Comparison of ENCODE assay signal across 11 cellular contexts in the genomic region with DNA sequence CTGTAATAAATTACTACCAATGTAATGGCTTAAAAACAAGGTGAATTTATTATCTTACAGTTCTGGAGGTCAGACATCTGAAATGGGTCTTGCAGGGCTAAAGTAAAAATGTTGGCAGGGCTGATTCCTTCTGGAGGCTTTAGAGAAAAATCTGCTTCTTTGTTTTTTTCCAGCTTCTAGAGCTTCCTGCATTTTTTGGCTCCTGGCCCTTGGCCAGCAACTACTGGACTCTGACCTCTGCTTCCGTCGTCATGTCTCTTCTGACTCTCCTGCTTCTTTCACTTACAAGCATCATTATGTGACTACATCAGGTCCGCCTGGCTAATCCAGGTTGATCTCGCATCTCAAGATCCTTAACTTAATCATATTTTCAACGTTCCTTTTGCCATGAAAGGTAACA.
DNase-seq lines count a peak whose midpoint lies in the region; ATAC-seq and TF ChIP-seq lines count a peak whose summit lies in the region.
"Had no signal": no experiment of that assay in that cellular context is flagged by ENCODE, and none has a peak within 500 bp of the region (broad histone marks: within the 10 kb centered on the region; RNA-seq: fewer than 3 reads in every experiment).

No MANE protein-coding gene starts in this region.

- H2BK20ac ChIP-seq in H9 (ENCODE audit: low read depth, low read length, poor library complexity, severe bottlenecking) = no peak overlapping the region

- peak; percentile 55 to 57 for ATAC-seq in left cardiac atrium
- ATAC-seq in psoas muscle = no peak
- ATAC-seq in HG03139 (IDR thresholded peaks at IDR 0.05; ENCODE audit: unreplicated experiment) = no peak
- no peak for ATAC-seq in GM18858 (IDR thresholded peaks at IDR 0.05; ENCODE audit: unreplicated experiment)
- ATAC-seq in lower lobe of right lung = no peak

- no peaks in the 10 kb centered on the region for H3K27me3 ChIP-seq in adrenal gland
- no peaks in the 10 kb centered on the region for H3K27me3 ChIP-seq in psoas muscle (ENCODE audit: insufficient read depth in 3 of 3, low read length in 2 of 3)
- H3K27me3 ChIP-seq in H9 (ENCODE audit: insufficient read depth, low read length) = no peaks in the 10 kb centered on the region
- H3K27me3 ChIP-seq in lower lobe of right lung (ENCODE audit: low read depth) = no peaks in the 10 kb centered on the region

- no peaks in the 10 kb centered on the region for H3K27me3 Mint-ChIP-seq in H9 (ENCODE audit: low read depth)

- H3K36me3 Mint-ChIP-seq in H9 (ENCODE audit: insufficient read depth in 1 of 3, low read depth in 3 of 3) = no peaks in the 10 kb centered on the region; a peak in 1 of 7 replicates

- no peak overlapping the region for H3K14ac ChIP-seq in H9 (ENCODE audit: insufficient read depth, low read length)

- no peak overlapping the region; a peak in 1 of 7 replicates for H3K27ac Mint-ChIP-seq in H9

- H3K4me1 Mint-ChIP-seq in H9 = 0 out of 4 replicates have a peak, but pooled peaks cover 0 to 3% of the 10 kb centered on the region in 2 experiments

- no peak overlapping the region for H3K23ac ChIP-seq in H9 (ENCODE audit: insufficient read length, low read depth, low read length)

- intact Hi-C loops in adrenal gland (cut with DNase I) = no loop called here
- intact Hi-C loops in left cardiac atrium (cut with DNase I) = no loop called here
- intact Hi-C loops in psoas muscle (cut with DNase I) = no loop called here
- intact Hi-C loops in lower lobe of right lung (cut with DNase I) = no loop called here

- H3K79me1 ChIP-seq in H9 (ENCODE audit: insufficient read depth, low read depth, low read length, poor library complexity, severe bottlenecking) = no peaks in the 10 kb centered on the region

- no peak overlapping the region for H2BK120ac ChIP-seq in H9 (ENCODE audit: low read depth, low read length, poor library complexity, severe bottlenecking)

- no peak overlapping the region for H4K8ac ChIP-seq in H9 (replicated peaks; ENCODE audit: insufficient read length, low read depth, low read length)

- no peaks in the 10 kb centered on the region for H3K36me3 ChIP-seq in adrenal gland (replicated peaks in 1 of 2)
- no peaks in the 10 kb centered on the region for H3K36me3 ChIP-seq in psoas muscle (ENCODE audit: insufficient read depth in 1 of 2, low read depth in 1 of 2)
- no peaks in the 10 kb centered on the region for H3K36me3 ChIP-seq in lower lobe of right lung

- no peak overlapping the region for H3K18ac ChIP-seq in H9 (ENCODE audit: insufficient read length, low read depth, low read length)

- no peak overlapping the region for H4K91ac ChIP-seq in H9 (ENCODE audit: insufficient read length, low read depth, low read length)

- no peak overlapping the region for H3T11ph ChIP-seq in H9 (ENCODE audit: low read length)

- H3K4me3 ChIP-seq in adrenal gland = no peak overlapping the region
- H3K4me3 ChIP-seq in psoas muscle = no peak overlapping the region
- H3K4me3 ChIP-seq in lower lobe of right lung = no peak overlapping the region

- H3K9ac ChIP-seq in H9 (ENCODE audit: extremely low read depth, insufficient read length, low read length) = no peak overlapping the region

- H2BK5ac ChIP-seq in H9 (ENCODE audit: insufficient read length, low read length) = no peak overlapping the region

- no peaks in the 10 kb centered on the region for H3K9me3 Mint-ChIP-seq in H9

- no peak overlapping the region for H4K5ac ChIP-seq in H9 (ENCODE audit: insufficient read length, low read depth, low read length)

- H4K20me1 ChIP-seq in H9 (ENCODE audit: control insufficient read depth, insufficient read depth, insufficient read length) = no peaks in the 10 kb centered on the region

- H3K4me2 ChIP-seq in H9 (ENCODE audit: insufficient read depth, insufficient read length, low read length) = no peak overlapping the region

- no peak overlapping the region for H2AFZ ChIP-seq in H9 (ENCODE audit: low read length)

- DNase-seq in EL = peak; percentile 11
- DNase-seq in adrenal gland = peak; percentile 17 to 83 (median 46)
- DNase-seq in left cardiac atrium = peak; percentile 65
- DNase-seq in psoas muscle = peak; percentile 17 to 58
- no peak for DNase-seq in H9
- DNase-seq in lower lobe of right lung = no peak
- DNase-seq: activated naive CD4-positive, alpha-beta T cell treated with Interleukin-2 at 50 U/mL for 16 hours; NCI-H2081 treated with DMSO at 0.1 percent for 48 hours; stimulated activated naive CD4-positive, alpha-beta T cell treated with Interleukin-2 at 50 U/mL for 16 hours had no signal

- H3K4me3 Mint-ChIP-seq in H9 = no peak overlapping the region

- no peaks in the 10 kb centered on the region for H3K23me2 ChIP-seq in H9 (ENCODE audit: insufficient read length, low read depth, low read length, poor library complexity, severe bottlenecking)

- no peaks in the 10 kb centered on the region for H3K79me2 ChIP-seq in H9 (ENCODE audit: insufficient read depth, low read length)

- no peak overlapping the region for H3K56ac ChIP-seq in H9 (ENCODE audit: insufficient read length, low read depth, low read length)

- H3K4ac ChIP-seq in H9 (ENCODE audit: low read depth, low read length) = no peak overlapping the region

- H3K4me1 ChIP-seq in adrenal gland (replicated peaks in 1 of 2) = no peaks in the 10 kb centered on the region
- H3K4me1 ChIP-seq in psoas muscle = no peaks in the 10 kb centered on the region
- no peaks in the 10 kb centered on the region for H3K4me1 ChIP-seq in H9 (ENCODE audit: insufficient read depth, low read length)
- H3K4me1 ChIP-seq in lower lobe of right lung = no peaks in the 10 kb centered on the region

- TF ChIP-seq POLR2A in adrenal gland (IDR thresholded peaks at IDR 0.05) = no peak

- H2BK15ac ChIP-seq in H9 (ENCODE audit: low read depth, low read length) = no peak overlapping the region

- WGBS in adrenal gland, 4 donors = 40 to 48% (median 43%) methylated on average over 5 of the region's 5 CpGs
- 31 to 38% (median 38%) methylated on average over 5 of the region's 5 CpGs for WGBS in psoas muscle, 3 donors
- no CpG with 5 or more reads among the region's 5 CpGs for WGBS in H9 (ENCODE audit: extremely low coverage, insufficient read length, low lambda C conversion rate)

- H2AK5ac ChIP-seq in H9 (ENCODE audit: insufficient read length, low read length) = no peak overlapping the region

- H3K9me3 ChIP-seq in adrenal gland (replicated peaks in 1 of 3) (no peaks in the 10 kb centered on the region), psoas muscle (no peaks in the 10 kb centered on the region), H9 (ENCODE audit: control insufficient read depth, low read depth, low read length) (no peaks in the 10 kb centered on the region), lower lobe of right lung (no peaks in the 10 kb centered on the region)

- H2BK12ac ChIP-seq in H9 (ENCODE audit: insufficient read length, low read depth, low read length) = no peak overlapping the region

- TF ChIP-seq CTCF in adrenal gland (IDR thresholded peaks at IDR 0.05) (no peak), psoas muscle (IDR thresholded peaks at IDR 0.05) (no peak), H9 (conservative IDR thresholded peaks at IDR 0.05) (no peak), lower lobe of right lung (IDR thresholded peaks at IDR 0.05) (no peak)

- H3K27ac ChIP-seq in adrenal gland (peak overlapping the region in 1 of 5 donors; percentile 24), psoas muscle (no peak overlapping the region), H9 (ENCODE audit: insufficient read length, low read depth, low read length) (no peak overlapping the region), lower lobe of right lung (no peak overlapping the region)

Comparison
In these comparisons a context has a peak if more than half of its experiments do, and no peak if none do; other contexts are left out.
1. DNase-seq: peak in EL (single experiment), adrenal gland (7 of 7), left cardiac atrium (single experiment) and psoas muscle (2 of 2); none in H9 (single experiment) and lower lobe of right lung (single experiment).
2. ATAC-seq: peak in left cardiac atrium (2 of 2); none in psoas muscle (0 of 4), HG03139 (single experiment), GM18858 (single experiment) and lower lobe of right lung (0 of 2).